21 cellular contexts compared by ENCODE assay signal in genomic region chr17:8474826-8475225, GRCh38. TPM values are rescaled to one million over a fixed set of nuclear protein-coding genes. Genes with fewer than 3 reads are reported as not detected.
DNase-seq lines count a peak whose midpoint lies in the region; ATAC-seq lines count a peak whose summit lies in the region.
"Had no signal": no experiment of that assay in that cellular context is flagged by ENCODE, and none has a peak within 500 bp of the region (broad histone marks: within the 10 kb centered on the region; RNA-seq: fewer than 3 reads in every experiment).

No MANE protein-coding gene starts in this region.

- peaks cover 0 to 12% (median 0%) of the 10 kb centered on the region in 3 donors for H3K27me3 Mint-ChIP-seq in immature natural killer cell (ENCODE audit: low read depth in 3 of 3)

- H3K9me3 Mint-ChIP-seq in stimulated activated effector memory CD8-positive, alpha-beta T cell treated with anti-CD3 and anti-CD28 coated beads, Interleukin-12 subunit alpha, Interleukin-12 subunit beta, amount 100 ng/mL, for 72 hours = no peaks in the 10 kb centered on the region
- H3K9me3 Mint-ChIP-seq in immature natural killer cell = no peaks in the 10 kb centered on the region

- H3K27ac ChIP-seq in angular gyrus (ENCODE audit: low read depth, low read length) = peak overlapping the region; percentile 44
- H3K27ac ChIP-seq: 22Rv1; BLaER1 treated with 17β-estradiol and CSF1 and Interleukin-3, amounts not matched to agents 10 nM and 100 nM had no signal

- H3K36me3 Mint-ChIP-seq in stimulated activated effector memory CD8-positive, alpha-beta T cell treated with anti-CD3 and anti-CD28 coated beads, Interleukin-12 subunit alpha, Interleukin-12 subunit beta, amount 100 ng/mL, for 72 hours = peaks cover 80% of the 10 kb centered on the region
- H3K36me3 Mint-ChIP-seq in immature natural killer cell = peaks cover 7 to 26% (median 9%) of the 10 kb centered on the region in 3 donors

- peak overlapping the region; percentile 48 for H3K27ac Mint-ChIP-seq in stimulated activated effector memory CD8-positive, alpha-beta T cell treated with anti-CD3 and anti-CD28 coated beads, Interleukin-12 subunit alpha, Interleukin-12 subunit beta, amount 100 ng/mL, for 72 hours
- peak overlapping the region in 2 of 6 donors; percentile 17 to 40 for H3K27ac Mint-ChIP-seq in immature natural killer cell

- peak; percentile 47 for DNase-seq in activated CD8-positive, alpha-beta memory T cell treated with anti-CD3 and anti-CD28 coated beads for 24 hours
- DNase-seq in activated CD8-positive, alpha-beta memory T cell treated with anti-CD3 and anti-CD28 coated beads, Interleukin-2, amount 50 U/mL, for 48 hours = no peak
- peak; percentile 53 for DNase-seq in islet precursor cell
- DNase-seq in stimulated activated effector memory CD8-positive, alpha-beta T cell treated with anti-CD3 and anti-CD28 coated beads, Interleukin-12 subunit alpha, Interleukin-12 subunit beta, amount 100 ng/mL, for 72 hours (ENCODE audit: low spot score in 2 of 2) = no peak
- DNase-seq in C1 segment of cervical spinal cord (lab: John Stamatoyannopoulos, UW) = no peak
- DNase-seq in immature natural killer cell = no peak
- DNase-seq in activated naive CD4-positive, alpha-beta T cell (lab: John Stamatoyannopoulos, UW) = no peak
- DNase-seq: COR-L47; DMS153; EL; HCEC 1CT; MG63; NCI-H1092 treated with DMSO at 0.1 percent for 48 hours; NCI-H1694; NCI-H2107; NCI-H226; NCI-H69; NK-92 treated with Interleukin-12 subunit alpha and Interleukin-12 subunit beta, amount 100 ng/mL, for 24 hours had no signal

- H3K4me1 Mint-ChIP-seq in stimulated activated effector memory CD8-positive, alpha-beta T cell treated with anti-CD3 and anti-CD28 coated beads, Interleukin-12 subunit alpha, Interleukin-12 subunit beta, amount 100 ng/mL, for 72 hours = peaks cover 11% of the 10 kb centered on the region
- peaks cover 2 to 5% of the 10 kb centered on the region in 2 donors for H3K4me1 Mint-ChIP-seq in immature natural killer cell

- H3K4me3 Mint-ChIP-seq in stimulated activated effector memory CD8-positive, alpha-beta T cell treated with anti-CD3 and anti-CD28 coated beads, Interleukin-12 subunit alpha, Interleukin-12 subunit beta, amount 100 ng/mL, for 72 hours = no peak overlapping the region
- no peak overlapping the region for H3K4me3 Mint-ChIP-seq in immature natural killer cell

- ATAC-seq in stimulated activated effector memory CD8-positive, alpha-beta T cell treated with anti-CD3 and anti-CD28 coated beads, Interleukin-12 subunit alpha, Interleukin-12 subunit beta, amount 100 ng/mL, for 72 hours = no peak

RNA-seq across cellular contexts. Expression of gene NDEL1, which starts 39.1 kb away (rescaled TPM):
- polyA plus RNA-seq in immature natural killer cell = 10 to 100 TPM; 37.2 to 75.0 (median 54.4) TPM

Comparison
In these comparisons a context has a peak if more than half of its experiments do, and no peak if none do; other contexts are left out.
1. DNase-seq: peak in activated CD8-positive, alpha-beta memory T cell treated with anti-CD3 and anti-CD28 coated beads for 24 hours (single experiment) and islet precursor cell (single experiment); none in activated CD8-positive, alpha-beta memory T cell treated with anti-CD3 and anti-CD28 coated beads, Interleukin-2, amount 50 U/mL, for 48 hours (single experiment), stimulated activated effector memory CD8-positive, alpha-beta T cell treated with anti-CD3 and anti-CD28 coated beads, Interleukin-12 subunit alpha, Interleukin-12 subunit beta, amount 100 ng/mL, for 72 hours (0 of 2), C1 segment of cervical spinal cord (0 of 14), immature natural killer cell (0 of 3) and activated naive CD4-positive, alpha-beta T cell (0 of 4).